In genomic region chr12:6869049-6870021, GRCh38 we compare ENCODE assay signal across 8 cellular contexts. TPM values are rescaled to one million over a fixed set of nuclear protein-coding genes. Genes with fewer than 3 reads are reported as not detected.
DNase-seq lines count a peak whose midpoint lies in the region; ATAC-seq and TF ChIP-seq lines count a peak whose summit lies in the region.

No MANE protein-coding gene starts in this region.

- no peak for TF ChIP-seq POLR2A in Peyer's patch (IDR thresholded peaks at IDR 0.05)

- H3K9me3 Mint-ChIP-seq in Caco-2 (ENCODE audit: unreplicated experiment) = no peaks in the 10 kb centered on the region
- H3K9me3 Mint-ChIP-seq in stimulated activated naive CD8-positive, alpha-beta T cell treated with anti-CD3 and anti-CD28 coated beads, Interleukin-15, Interleukin-2, amounts not matched to agents 100 ng/mL and 50 ng/mL, for 24 hours = no peaks in the 10 kb centered on the region

- peaks cover 47% of the 10 kb centered on the region for H3K4me1 Mint-ChIP-seq in Caco-2 (ENCODE audit: low read depth, unreplicated experiment)
- H3K4me1 Mint-ChIP-seq in stimulated activated naive CD8-positive, alpha-beta T cell treated with anti-CD3 and anti-CD28 coated beads, Interleukin-15, Interleukin-2, amounts not matched to agents 100 ng/mL and 50 ng/mL, for 24 hours (ENCODE audit: low read depth) = peaks cover 70% of the 10 kb centered on the region

- H3K27ac ChIP-seq in KMS-11 = no peak overlapping the region; the same call in 1 of the 2 replicates
- peak overlapping the region; percentile 41 to 98 (median 97) for H3K27ac ChIP-seq in Peyer's patch
- peak overlapping the region; percentile 42 for H3K27ac ChIP-seq in neural cell (ENCODE audit: low read length)

- H3K4me3 ChIP-seq in Caco-2 (ENCODE audit: low read depth, low read length) (peak overlapping the region; percentile 97), KMS-11 (IDR thresholded peaks at IDR 0.05; ENCODE audit: insufficient read depth, low read depth, low read length) (no peak overlapping the region), Peyer's patch (peak overlapping the region in 3 of 4 donors; percentile 93 to 99 (median 95)), fibroblast of pulmonary artery (replicated peaks; ENCODE audit: low read depth, low read length) (peak overlapping the region; percentile 85), neural cell (ENCODE audit: low read length) (peak overlapping the region; percentile 83)

- TSS peak; percentile 30 for BruUV-seq in Caco-2 (replicated peaks; lab: Mats Ljungman, UMichigan)

- H3K27me3 ChIP-seq in Caco-2 (replicated peaks; ENCODE audit: control insufficient read depth, insufficient read depth, low read length) (no peaks in the 10 kb centered on the region), KMS-11 (ENCODE audit: insufficient read depth, low read depth) (no peaks in the 10 kb centered on the region), Peyer's patch (no peaks in the 10 kb centered on the region), neural cell (ENCODE audit: insufficient read depth, low read depth, low read length) (no peaks in the 10 kb centered on the region)

- TF ChIP-seq CTCF in Caco-2 (IDR thresholded peaks at IDR 0.05; ENCODE audit: insufficient read depth in 1 of 2, low read depth in 1 of 2, low read length in 1 of 2, severe bottlenecking in 1 of 2, unreplicated experiment in 1 of 2) (peak; percentile 94 to 98), KMS-11 (conservative IDR thresholded peaks at IDR 0.05; ENCODE audit: low read depth, low read length) (peak; percentile 80), Peyer's patch (IDR thresholded peaks at IDR 0.05) (peak; percentile 84 to 97 (median 90)), fibroblast of pulmonary artery (IDR thresholded peaks at IDR 0.05; ENCODE audit: low read length, missing control alignments) (peak; percentile 85), neural cell (IDR thresholded peaks at IDR 0.05; ENCODE audit: poor library complexity, severe bottlenecking) (peak; percentile 94)

- H3K4me1 ChIP-seq in Caco-2 (peaks cover 31% of the 10 kb centered on the region), KMS-11 (ENCODE audit: low read depth, poor library complexity, severe bottlenecking) (peaks cover 47% of the 10 kb centered on the region), Peyer's patch (peaks cover 0 to 54% (median 22%) of the 10 kb centered on the region in 4 donors)

- peaks cover 3% of the 10 kb centered on the region for H3F3A ChIP-seq in neural cell (ENCODE audit: insufficient read depth, low read length, poor library complexity, severe bottlenecking)

- TF ChIP-seq EP300 in neural cell (conservative IDR thresholded peaks at IDR 0.05; ENCODE audit: poor library complexity, severe bottlenecking) = no peak

- no peaks in the 10 kb centered on the region for H3K9me2 ChIP-seq in neural cell (ENCODE audit: insufficient read depth, low read length)

- intact Hi-C loops in Caco-2 (cut with micrococcal nuclease; ENCODE audit: unreplicated experiment) = loop anchor here (1.0 to 2.0 kb wide), 5 partner anchors 17 to 73 kb away; partner anchors contain the start of genes RNU7-1 and USP5

- peak overlapping the region; percentile 94 for H3K27ac Mint-ChIP-seq in Caco-2 (ENCODE audit: unreplicated experiment)
- peak overlapping the region; percentile 93 for H3K27ac Mint-ChIP-seq in stimulated activated naive CD8-positive, alpha-beta T cell treated with anti-CD3 and anti-CD28 coated beads, Interleukin-15, Interleukin-2, amounts not matched to agents 100 ng/mL and 50 ng/mL, for 24 hours

- H3K79me2 ChIP-seq in KMS-11 (ENCODE audit: insufficient read depth, low read depth) = peaks cover 25% of the 10 kb centered on the region
- no peaks in the 10 kb centered on the region for H3K79me2 ChIP-seq in neural cell (replicated peaks; ENCODE audit: insufficient read depth, low read length)

- CTCF ChIA-PET in Caco-2 (lab: Charles Lee) = interaction anchor here (0.6 to 4.2 kb wide), 33 partner anchors 11 to 240 kb away, joined by 3 to 68 read pairs (median 5); partner anchors contain the start of genes C12orf57, CDCA3, ENO2 and LPCAT3

- peaks cover 12% of the 10 kb centered on the region; the same call in 1 of the 2 replicates for H4K20me1 ChIP-seq in KMS-11 (ENCODE audit: insufficient read depth)
- no peaks in the 10 kb centered on the region for H4K20me1 ChIP-seq in neural cell (ENCODE audit: insufficient read depth)

- peak; percentile 90 for TF ChIP-seq RAD21 in neural cell (conservative IDR thresholded peaks at IDR 0.05)

- ATAC-seq in GM19023 (IDR thresholded peaks at IDR 0.05; ENCODE audit: unreplicated experiment) = no peak

- POLR2A ChIA-PET in Caco-2 (lab: Charles Lee) = interaction anchor here (0.5 to 5.4 kb wide), 10 partner anchors 11 to 145 kb away, joined by 3 to 102 read pairs (median 8); partner anchors contain the start of genes C12orf57, CDCA3, COPS7A and RNU7-1

- no peak overlapping the region for H2AFZ ChIP-seq in KMS-11 (ENCODE audit: low read depth)
- H2AFZ ChIP-seq in neural cell (ENCODE audit: low read depth, low read length) = no peak overlapping the region

- H3K4me3 Mint-ChIP-seq in Caco-2 (ENCODE audit: unreplicated experiment) = peak overlapping the region; percentile 95
- peak overlapping the region; percentile 94 for H3K4me3 Mint-ChIP-seq in stimulated activated naive CD8-positive, alpha-beta T cell treated with anti-CD3 and anti-CD28 coated beads, Interleukin-15, Interleukin-2, amounts not matched to agents 100 ng/mL and 50 ng/mL, for 24 hours

- peak overlapping the region; percentile 65 for H3K4me2 ChIP-seq in KMS-11
- H3K4me2 ChIP-seq in neural cell (ENCODE audit: low read length) = peak overlapping the region; percentile 89

- peak; percentile 92 to 96 for DNase-seq in Caco-2
- peak; percentile 79 to 94 (median 86) for DNase-seq in Peyer's patch
- DNase-seq in activated T-helper 1 cell treated with Interleukin-2 at 50 U/mL for 16 hours (ENCODE audit: low read depth) = peak; percentile 73
- DNase-seq in fibroblast of pulmonary artery (ENCODE audit: low read depth) = peak; percentile 81

- peak overlapping the region; percentile 95; the same call in 1 of the 2 replicates for H3K9ac ChIP-seq in KMS-11
- H3K9ac ChIP-seq in neural cell (ENCODE audit: low read length) = peak overlapping the region; percentile 32

- H3K36me3 Mint-ChIP-seq in Caco-2 (ENCODE audit: insufficient read depth, unreplicated experiment) = peaks cover 98% of the 10 kb centered on the region
- peaks cover 71% of the 10 kb centered on the region for H3K36me3 Mint-ChIP-seq in stimulated activated naive CD8-positive, alpha-beta T cell treated with anti-CD3 and anti-CD28 coated beads, Interleukin-15, Interleukin-2, amounts not matched to agents 100 ng/mL and 50 ng/mL, for 24 hours (ENCODE audit: low read depth)

- peaks cover 13% of the 10 kb centered on the region for H3K36me3 ChIP-seq in Caco-2 (ENCODE audit: control insufficient read depth, insufficient read depth, low read length)
- no peaks in the 10 kb centered on the region; the same call in 1 of the 2 replicates for H3K36me3 ChIP-seq in KMS-11 (ENCODE audit: insufficient read depth)
- H3K36me3 ChIP-seq in Peyer's patch = peaks cover 0 to 41% (median 0%) of the 10 kb centered on the region in 3 donors
- H3K36me3 ChIP-seq in neural cell (ENCODE audit: insufficient read depth, low read length) = no peaks in the 10 kb centered on the region

- H3K27me3 Mint-ChIP-seq in Caco-2 (ENCODE audit: insufficient read depth, unreplicated experiment) = no peaks in the 10 kb centered on the region
- H3K27me3 Mint-ChIP-seq in stimulated activated naive CD8-positive, alpha-beta T cell treated with anti-CD3 and anti-CD28 coated beads, Interleukin-15, Interleukin-2, amounts not matched to agents 100 ng/mL and 50 ng/mL, for 24 hours = no peaks in the 10 kb centered on the region

- no peaks in the 10 kb centered on the region for H3K9me3 ChIP-seq in Caco-2
- no peaks in the 10 kb centered on the region for H3K9me3 ChIP-seq in Peyer's patch
- H3K9me3 ChIP-seq in neural cell (ENCODE audit: low read length) = no peaks in the 10 kb centered on the region

RNA-seq across cellular contexts. Expression of gene TPI1, which starts 2.0 kb away (rescaled TPM):
- total RNA-seq in Caco-2 (2022) (1,141 and 1,254 TPM in 2 replicates), Peyer's patch (1,000 to 10,000 TPM in 1 of 4 donors, 100 to 1,000 TPM in 3; 591 to 1,061 (median 658) TPM)
- polyA plus RNA-seq in neural cell = 288 and 292 TPM in 2 replicates
- 150 and 158 TPM in 2 replicates for polyA minus RNA-seq in neural cell

RNA-seq across cellular contexts. Expression of gene SPSB2, which starts 3.8 kb away (rescaled TPM):
- total RNA-seq in Caco-2 (2022) (23.7 and 24.7 TPM in 2 replicates), Peyer's patch (10 to 100 TPM in 2 of 4 donors, 1 to 10 TPM in 2; 4.1 to 12.3 (median 9.9) TPM)
- 12.8 and 14.2 TPM in 2 replicates for polyA plus RNA-seq in neural cell
- polyA minus RNA-seq in neural cell = 5.8 and 6.0 TPM in 2 replicates

RNA-seq across cellular contexts. Expression of gene USP5, which starts 17.4 kb away (rescaled TPM):
- 226 and 230 TPM in 2 replicates for total RNA-seq in Caco-2 (2022)
- total RNA-seq in Peyer's patch = 10 to 100 TPM; 41.0 to 94.1 (median 47.1) TPM
- polyA plus RNA-seq in neural cell = 120 and 130 TPM in 2 replicates
- polyA minus RNA-seq in neural cell = 104 and 125 TPM in 2 replicates

RNA-seq across cellular contexts. Expression of gene CDCA3, which starts 18.2 kb away (rescaled TPM):
- total RNA-seq in Caco-2 (2022) = 147 and 152 TPM in 2 replicates
- 10 to 100 TPM; 44.2 to 51.2 (median 46.3) TPM for total RNA-seq in Peyer's patch
- polyA plus RNA-seq in neural cell = 4.1 and 7.3 TPM in 2 replicates
- 4.9 and 5.8 TPM in 2 replicates for polyA minus RNA-seq in neural cell

RNA-seq across cellular contexts. Expression of gene GNB3, which starts 28.6 kb away (rescaled TPM):
- 3.9 and 5.1 TPM in 2 replicates for total RNA-seq in Caco-2 (2022)
- 1 to 10 TPM in 1 of 4 donors, under 1 TPM in 2, not detected in 1; 0.85 to 6.6 (median 0.94) TPM for total RNA-seq in Peyer's patch
- 18.8 and 19.0 TPM in 2 replicates for polyA plus RNA-seq in neural cell
- 4.4 and 4.5 TPM in 2 replicates for polyA minus RNA-seq in neural cell
